12 cellular contexts compared by ENCODE assay signal in the genomic region with DNA sequence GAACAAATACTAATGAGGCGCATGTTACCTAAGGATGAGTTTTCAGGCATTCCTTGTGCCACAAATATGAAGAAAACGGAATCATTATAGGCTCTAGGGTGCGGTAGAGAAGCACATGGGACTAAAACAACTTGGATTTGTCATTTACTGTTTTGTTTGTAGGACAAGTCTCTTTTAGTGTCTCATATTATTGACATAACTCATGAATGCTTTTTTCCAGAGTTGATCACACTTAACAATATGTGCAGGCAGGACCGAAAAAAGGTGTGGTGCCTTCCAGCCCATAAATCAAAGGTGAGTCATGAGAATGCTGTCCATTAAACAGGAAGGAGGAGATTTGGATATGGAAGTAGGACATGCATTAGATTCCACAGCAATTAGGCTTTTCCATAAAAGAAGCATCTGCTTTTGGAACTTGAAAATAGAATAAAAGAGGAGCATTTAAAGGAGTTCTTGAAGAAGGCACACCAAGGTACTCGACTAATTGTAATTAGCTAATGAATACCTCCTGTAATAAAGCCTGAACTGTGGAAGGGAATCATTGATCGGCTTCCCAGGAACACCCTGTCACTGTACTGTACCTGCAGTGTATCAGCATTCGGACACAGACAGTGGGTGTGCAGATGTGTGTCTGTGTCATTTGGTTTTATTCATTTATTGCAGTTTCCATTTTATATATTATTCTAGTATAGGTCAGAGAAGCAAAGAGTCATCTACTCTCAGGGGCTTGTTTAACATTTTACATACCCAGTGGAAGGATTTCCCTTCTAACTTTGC.
A peak's percentile ranks its signal among the peaks of the same experiment; 100 is the strongest.
DNase-seq lines count a peak whose midpoint lies in the region; ATAC-seq, FAIRE-seq and TF ChIP-seq lines count a peak whose summit lies in the region.
"Had no signal": no experiment of that assay in that cellular context is flagged by ENCODE, and none has a peak within 500 bp of the region (broad histone marks: within the 10 kb centered on the region; RNA-seq: fewer than 3 reads in every experiment).

No MANE protein-coding gene starts in this region.

- H3K9me3 ChIP-seq in HepG2 (ENCODE audit: low read length) (peaks cover 28% of the 10 kb centered on the region), right lobe of liver (peaks cover 0 to 10% (median 0%) of the 10 kb centered on the region in 4 donors), esophagus squamous epithelium (peaks cover 0 to 28% (median 0%) of the 10 kb centered on the region in 3 donors)

- H4K20me1 ChIP-seq in HepG2 (ENCODE audit: insufficient read depth, low read length), result no peaks in the 10 kb centered on the region

- H3K27ac ChIP-seq in HepG2 (ENCODE audit: extremely low read length, insufficient read depth, low read length) (no peak overlapping the region), right lobe of liver (no peak overlapping the region), esophagus squamous epithelium (peak overlapping the region in 2 of 4 donors; percentile 22 to 30)
- H3K27ac ChIP-seq: upper lobe of right lung had no signal

- no peak for TF ChIP-seq RAD21 in HepG2 (CRISPR knock-in tag; IDR thresholded peaks at IDR 0.05)

- no peaks in the 10 kb centered on the region for H3K36me3 ChIP-seq in HepG2 (replicated peaks in 1 of 2; ENCODE audit: control insufficient read depth in 1 of 2, insufficient read depth in 2 of 2, low read length in 2 of 2)
- H3K36me3 ChIP-seq in right lobe of liver, result peaks cover 0 to 5% (median 1%) of the 10 kb centered on the region in 4 donors
- H3K36me3 ChIP-seq in esophagus squamous epithelium, result peaks cover 0 to 46% (median 7%) of the 10 kb centered on the region in 3 donors

- no peaks in the 10 kb centered on the region for H3K79me2 ChIP-seq in HepG2 (ENCODE audit: insufficient read depth, low read length)

- TF ChIP-seq CTCF in HepG2 (CRISPR knock-in tag; IDR thresholded peaks at IDR 0.05) (no peak), right lobe of liver (IDR thresholded peaks at IDR 0.05) (no peak), fibroblast of the aortic adventitia (IDR thresholded peaks at IDR 0.05; ENCODE audit: insufficient read depth, low read length) (no peak), esophagus squamous epithelium (IDR thresholded peaks at IDR 0.05) (peak in 1 of 6 experiments; percentile 12), natural killer cell (IDR thresholded peaks at IDR 0.05) (no peak)

- H3K9ac ChIP-seq in HepG2 (ENCODE audit: insufficient read depth, low read depth, low read length), result no peak overlapping the region

- peaks cover 24% of the 10 kb centered on the region for H3K36me3 Mint-ChIP-seq in natural killer cell

- no TSS peak for BruUV-seq in HepG2 (replicated peaks; lab: Mats Ljungman, UMichigan)

- TF ChIP-seq EP300 in HepG2 (IDR thresholded peaks at IDR 0.05; ENCODE audit: low read depth in 2 of 2, low read length in 2 of 2) (no peak), HepG2 (CRISPR knock-in tag; IDR thresholded peaks at IDR 0.05; ENCODE audit: borderline replicate concordance) (no peak)

- TF ChIP-seq POLR2A in HepG2 (IDR thresholded peaks at IDR 0.05; ENCODE audit: insufficient read depth in 1 of 2, low read depth in 2 of 2, low read length in 2 of 2) (no peak), right lobe of liver (IDR thresholded peaks at IDR 0.05) (no peak), esophagus squamous epithelium (IDR thresholded peaks at IDR 0.05) (no peak)

- H3K4me1 ChIP-seq in HepG2 (ENCODE audit: insufficient read depth, low read length) (no peaks in the 10 kb centered on the region), right lobe of liver (no peaks in the 10 kb centered on the region), esophagus squamous epithelium (peaks cover 0 to 15% (median 0%) of the 10 kb centered on the region in 3 donors)
- H3K4me1 ChIP-seq: upper lobe of right lung had no signal

- H3K27me3 ChIP-seq in HepG2 (ENCODE audit: control insufficient read depth in 1 of 2, insufficient read depth in 2 of 2, low read length in 2 of 2) (no peaks in the 10 kb centered on the region; a peak in 1 of 5 replicates), right lobe of liver (no peaks in the 10 kb centered on the region), esophagus squamous epithelium (no peaks in the 10 kb centered on the region)
- H3K27me3 ChIP-seq: upper lobe of right lung had no signal

- no peak overlapping the region for H3K4me2 ChIP-seq in HepG2 (ENCODE audit: low read depth, low read length)

- no peak overlapping the region for H2AFZ ChIP-seq in HepG2 (ENCODE audit: low read length)

- peaks cover 0 to 3% of the 10 kb centered on the region in 2 donors for H3K27me3 Mint-ChIP-seq in natural killer cell (ENCODE audit: low read depth in 2 of 2)

- no peak overlapping the region for H3K4me3 ChIP-seq in HepG2 (replicated peaks in 1 of 3; ENCODE audit: insufficient read depth in 1 of 3, low read depth in 2 of 3, low read length in 3 of 3)
- H3K4me3 ChIP-seq in right lobe of liver, result no peak overlapping the region
- no peak overlapping the region for H3K4me3 ChIP-seq in fibroblast of the aortic adventitia (ENCODE audit: low read depth, low read length)
- H3K4me3 ChIP-seq in esophagus squamous epithelium, result no peak overlapping the region
- H3K4me3 ChIP-seq: upper lobe of right lung had no signal

- CTCF ChIA-PET in HepG2 (lab: Yijun Ruan, JAX; ENCODE audit: low intra/inter-chr PET ratio, low total read pairs), result no interaction called here

- H3K4me3 Mint-ChIP-seq in natural killer cell, result no peak overlapping the region
- H3K4me3 Mint-ChIP-seq: activated T-helper 1 cell treated with anti-CD3 and anti-CD28 coated beads, Interleukin-12 subunit alpha, Interleukin-12 subunit beta, Interleukin-2, Interleukin-4 antibody, amounts not matched to agents 30 ng/mL and 10 ng/mL and 1 ng/mL, durations not matched to agents 14 hours and 24 hours and 36 hours; T-helper 1 cell treated with Interleukin-12 subunit alpha and Interleukin-12 subunit beta and Interleukin-4 antibody, amounts not matched to agents 30 μg/mL and 1 μg/mL, for 36 hours had no signal

- peak; percentile 16 for DNase-seq in HepG2 (ENCODE audit: low spot score)
- DNase-seq in right lobe of liver, result no peak
- DNase-seq in RPMI7951 (ENCODE audit: low read depth), result peak; percentile 81
- DNase-seq in fibroblast of the aortic adventitia (ENCODE audit: low read depth), result peak; percentile 59
- no peak for DNase-seq in central memory CD4-positive, alpha-beta T cell
- DNase-seq in esophagus squamous epithelium (lab: John Stamatoyannopoulos, UW), result no peak
- no peak for DNase-seq in natural killer cell
- DNase-seq: DND-41, upper lobe of right lung had no signal

- intact Hi-C loops in HepG2 (cut with micrococcal nuclease; ENCODE audit: unreplicated experiment), result no loop called here
- intact Hi-C loops in right lobe of liver (cut with DNase I), result no loop called here
- intact Hi-C loops in esophagus squamous epithelium (cut with DNase I), result no loop called here
- intact Hi-C loops in natural killer cell (cut with micrococcal nuclease), result no loop called here

- no peak overlapping the region for H3K27ac Mint-ChIP-seq in natural killer cell
- H3K27ac Mint-ChIP-seq: activated T-helper 1 cell treated with anti-CD3 and anti-CD28 coated beads, Interleukin-12 subunit alpha, Interleukin-12 subunit beta, Interleukin-2, Interleukin-4 antibody, amounts not matched to agents 30 ng/mL and 10 ng/mL and 1 ng/mL, durations not matched to agents 14 hours and 24 hours and 36 hours; T-helper 1 cell treated with Interleukin-12 subunit alpha and Interleukin-12 subunit beta and Interleukin-4 antibody, amounts not matched to agents 30 μg/mL and 1 μg/mL, for 36 hours had no signal

- no peaks in the 10 kb centered on the region for H3K4me1 Mint-ChIP-seq in natural killer cell

- H3K9me3 Mint-ChIP-seq in natural killer cell, result peaks cover 9 to 16% of the 10 kb centered on the region in 2 donors

- ATAC-seq in HepG2 (no peak), right lobe of liver (no peak), HG02885 (IDR thresholded peaks at IDR 0.05; ENCODE audit: poor library complexity, unreplicated experiment) (no peak), natural killer cell (no peak)
- ATAC-seq: upper lobe of right lung had no signal

- no peak for FAIRE-seq in HepG2 (lab: Jason Lieb, UNC)

- in situ Hi-C loops in HepG2 (cut with HindIII; ENCODE audit: extremely low pct_ligation_motif_present, low pct_unique_long_range_greater_than_20kb), result no loop called here

- 61% methylated on average over 7 of the region's 7 CpGs for WGBS in HepG2 (ENCODE audit: low lambda C conversion rate)
- WGBS in right lobe of liver (ENCODE audit: insufficient coverage, low coverage, low lambda C conversion rate, missing lambda C conversion rate), result 96% methylated on average over 7 of the region's 7 CpGs
- 48 to 59% methylated on average over 7 of the region's 7 CpGs for WGBS in esophagus squamous epithelium, 2 donors

- POLR2A ChIA-PET in HepG2 (lab: Yijun Ruan, JAX), result no interaction called here

TF ChIP-seq in HepG2, 621 proteins besides CTCF, POLR2A, EP300 and RAD21 (continues in another document):
- TF ChIP-seq CBX2 (IDR thresholded peaks at IDR 0.05; ENCODE audit: low read depth, low read length), result no peak
- no peak for TF ChIP-seq CBX2 (CRISPR knock-in tag; IDR thresholded peaks at IDR 0.05; ENCODE audit: low read depth)
- TF ChIP-seq ZNF773 (CRISPR knock-in tag; IDR thresholded peaks at IDR 0.05; ENCODE audit: borderline replicate concordance), result no peak
- no peak for TF ChIP-seq ZNF331 (CRISPR knock-in tag; IDR thresholded peaks at IDR 0.05)
- TF ChIP-seq ZNF839 (CRISPR knock-in tag; IDR thresholded peaks at IDR 0.05; ENCODE audit: borderline replicate concordance), result no peak
- TF ChIP-seq FOXJ3 (CRISPR knock-in tag; IDR thresholded peaks at IDR 0.05; ENCODE audit: borderline replicate concordance), result no peak
- no peak for TF ChIP-seq ZBTB3 (CRISPR knock-in tag; IDR thresholded peaks at IDR 0.05; ENCODE audit: borderline replicate concordance, low read depth)
- TF ChIP-seq CENPX (CRISPR knock-in tag; IDR thresholded peaks at IDR 0.05), result no peak
- TF ChIP-seq ZNF75D (CRISPR knock-in tag; IDR thresholded peaks at IDR 0.05; ENCODE audit: borderline replicate concordance), result no peak
- TF ChIP-seq, protein P1, sequence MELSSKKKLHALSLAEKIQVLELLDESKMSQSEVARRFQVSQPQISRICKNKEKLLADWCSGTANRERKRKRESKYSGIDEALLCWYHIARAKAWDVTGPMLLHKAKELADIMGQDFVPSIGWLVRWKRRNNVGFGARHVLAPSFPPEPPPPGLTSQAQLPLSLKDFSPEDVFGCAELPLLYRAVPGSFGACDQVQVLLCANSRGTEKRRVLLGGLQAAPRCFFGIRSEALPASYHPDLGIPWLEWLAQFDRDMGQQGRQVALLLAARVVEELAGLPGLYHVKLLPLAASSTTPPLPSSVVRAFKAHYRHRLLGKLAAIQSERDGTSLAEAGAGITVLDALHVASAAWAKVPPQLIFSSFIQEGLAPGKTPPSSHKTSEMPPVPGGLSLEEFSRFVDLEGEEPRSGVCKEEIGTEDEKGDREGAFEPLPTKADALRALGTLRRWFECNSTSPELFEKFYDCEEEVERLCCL (CRISPR knock-in tag; IDR thresholded peaks at IDR 0.05; ENCODE audit: borderline replicate concordance), result no peak
- no peak for TF ChIP-seq MXI1 (IDR thresholded peaks at IDR 0.05; ENCODE audit: borderline replicate concordance, low read depth, low read length)
- no peak for TF ChIP-seq ZNF724P (CRISPR knock-in tag; IDR thresholded peaks at IDR 0.05; ENCODE audit: borderline replicate concordance)

Comparison
In these comparisons a context has a peak if more than half of its experiments do, and no peak if none do; other contexts are left out.
1. DNase-seq: peak in HepG2 (single experiment), RPMI7951 (single experiment) and fibroblast of the aortic adventitia (single experiment); none in right lobe of liver (0 of 3), central memory CD4-positive, alpha-beta T cell (single experiment), esophagus squamous epithelium (single experiment) and natural killer cell (single experiment).